ENCODE assay signal across 13 cellular contexts in the genomic region with DNA sequence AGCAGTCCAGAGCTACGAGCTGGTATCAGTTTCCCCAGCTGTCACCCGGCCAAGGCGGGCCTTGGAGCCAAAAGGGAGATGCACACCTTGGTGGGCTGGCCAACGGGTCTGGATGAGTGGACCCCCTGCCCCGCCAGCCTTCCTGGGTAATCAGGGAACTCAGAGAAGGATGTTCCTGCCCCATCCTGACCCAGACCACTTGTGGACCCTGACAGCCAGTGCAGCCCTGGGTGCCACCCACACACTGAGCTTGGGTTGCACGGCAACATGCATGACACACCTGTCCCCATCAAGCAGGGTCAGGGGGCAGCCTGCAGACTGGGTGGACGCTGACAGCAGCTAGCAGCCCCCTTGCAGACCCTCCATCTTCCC. TPM values are rescaled to one million over a fixed set of nuclear protein-coding genes. Genes with fewer than 3 reads are reported as not detected.
A peak's percentile ranks its signal among the peaks of the same experiment; 100 is the strongest.
DNase-seq lines count a peak whose midpoint lies in the region; ATAC-seq and TF ChIP-seq lines count a peak whose summit lies in the region.
"Had no signal": no experiment of that assay in that cellular context is flagged by ENCODE, and none has a peak within 500 bp of the region (broad histone marks: within the 10 kb centered on the region; RNA-seq: fewer than 3 reads in every experiment).

No MANE protein-coding gene starts in this region.

- H3K36me3 Mint-ChIP-seq in HFFc6 (ENCODE audit: low read depth): peaks cover 11% of the 10 kb centered on the region; the same call in 1 of the 2 replicates
- H3K36me3 Mint-ChIP-seq in naive thymus-derived CD8-positive, alpha-beta T cell: no peaks in the 10 kb centered on the region

- DNase-seq in HFFc6: no peak
- no peak for DNase-seq in breast epithelium (ENCODE audit: low spot score in 2 of 2)
- no peak for DNase-seq in naive thymus-derived CD8-positive, alpha-beta T cell
- no peak for DNase-seq in NCI-H774 (lab: John Stamatoyannopoulos, UW)
- no peak for DNase-seq in superior temporal gyrus (ENCODE audit: extremely low spot score)
- DNase-seq: activated CD4-positive, CD25-positive, alpha-beta regulatory T cell treated with anti-CD3 and anti-CD28 coated beads, Interleukin-2, amount 50 U/mL, for 72 hours; hypothalamus; stimulated activated CD4-positive, alpha-beta T cell treated with anti-CD3 and anti-CD28 coated beads, Interleukin-4, amount 100 ng/mL, for 1 hour had no signal

- peaks cover under 1% of the 10 kb centered on the region; the same call in 1 of the 2 replicates for H3K9me3 Mint-ChIP-seq in HFFc6
- peaks cover 0 to 3% (median 0%) of the 10 kb centered on the region in 9 donors for H3K9me3 Mint-ChIP-seq in naive thymus-derived CD8-positive, alpha-beta T cell

- peaks cover 41% of the 10 kb centered on the region for H3K4me1 Mint-ChIP-seq in HFFc6 (ENCODE audit: low read depth)
- H3K4me1 Mint-ChIP-seq in naive thymus-derived CD8-positive, alpha-beta T cell: peaks cover 20 to 46% (median 43%) of the 10 kb centered on the region in 4 donors

- H4K20me1 ChIP-seq in BLaER1 treated with 17β-estradiol and CSF1 and Interleukin-3, amounts not matched to agents 10 nM and 100 nM: peaks cover under 1 to 31% (median 24%) of the 10 kb centered on the region in 11 experiments; a peak in 18 of 22 replicates

- H3K36me3 ChIP-seq in BLaER1 treated with 17β-estradiol and CSF1 and Interleukin-3, amounts not matched to agents 10 nM and 100 nM: peaks cover 0 to 11% (median 2%) of the 10 kb centered on the region in 11 experiments; a peak in 7 of 22 replicates
- H3K36me3 ChIP-seq in breast epithelium: no peaks in the 10 kb centered on the region

- ATAC-seq in naive thymus-derived CD8-positive, alpha-beta T cell: no peak
- no peak for ATAC-seq in GM21576 (IDR thresholded peaks at IDR 0.05; ENCODE audit: unreplicated experiment)
- no peak for ATAC-seq in HG03439 (IDR thresholded peaks at IDR 0.05; ENCODE audit: unreplicated experiment)

- no peak overlapping the region; the same call in 1 of the 2 replicates for H3K4me3 Mint-ChIP-seq in HFFc6
- H3K4me3 Mint-ChIP-seq in naive thymus-derived CD8-positive, alpha-beta T cell: peak overlapping the region; percentile 89 to 96 (median 92)

- H3K9ac ChIP-seq in BLaER1 treated with 17β-estradiol and CSF1 and Interleukin-3, amounts not matched to agents 10 nM and 100 nM: no peak overlapping the region

- POLR2A ChIA-PET in naive thymus-derived CD8-positive, alpha-beta T cell (lab: Charles Lee): interaction anchor here (1.6 kb wide), 1 partner anchor 9 kb away, joined by 3 read pairs; the partner anchor contains the start of gene SLC25A1

- peak overlapping the region in 7 of 11 experiments; percentile 96 to 100 (median 99); a peak in 5 of 22 replicates for H3K4me2 ChIP-seq in BLaER1 treated with 17β-estradiol and CSF1 and Interleukin-3, amounts not matched to agents 10 nM and 100 nM

- TF ChIP-seq CTCF in HFFc6 (IDR thresholded peaks at IDR 0.05): no peak
- TF ChIP-seq CTCF in breast epithelium (IDR thresholded peaks at IDR 0.05): no peak

- peaks cover 35 to 40% (median 38%) of the 10 kb centered on the region in 10 experiments for H3K4me1 ChIP-seq in BLaER1 treated with 17β-estradiol and CSF1 and Interleukin-3, amounts not matched to agents 10 nM and 100 nM
- H3K4me1 ChIP-seq in breast epithelium: peaks cover 5 to 24% of the 10 kb centered on the region in 2 donors

- peaks cover 15% of the 10 kb centered on the region for H3K27me3 Mint-ChIP-seq in HFFc6 (ENCODE audit: insufficient read depth)
- H3K27me3 Mint-ChIP-seq in naive thymus-derived CD8-positive, alpha-beta T cell: peaks cover 17 to 44% (median 33%) of the 10 kb centered on the region in 5 donors

- H3K4me3 ChIP-seq in BLaER1 treated with 17β-estradiol and CSF1 and Interleukin-3, amounts not matched to agents 10 nM and 100 nM: peak overlapping the region in 3 of 10 experiments; percentile 96 to 100 (median 99); a peak in 1 of 20 replicates
- H3K4me3 ChIP-seq in breast epithelium: peak overlapping the region in 2 of 3 donors; percentile 36 to 61

- H3K27me3 ChIP-seq in BLaER1 treated with 17β-estradiol and CSF1 and Interleukin-3, amounts not matched to agents 10 nM and 100 nM: peaks cover 45 to 58% (median 55%) of the 10 kb centered on the region in 11 experiments
- peaks cover 5 to 38% of the 10 kb centered on the region in 2 donors for H3K27me3 ChIP-seq in breast epithelium

- intact Hi-C loops in breast epithelium (cut with DNase I; ENCODE audit: low total_unique reads): no loop called here

- H3K9me3 ChIP-seq in BLaER1 treated with 17β-estradiol and CSF1 and Interleukin-3, amounts not matched to agents 10 nM and 100 nM (replicated peaks in 1 of 11): no peaks in the 10 kb centered on the region
- H3K9me3 ChIP-seq in breast epithelium: no peaks in the 10 kb centered on the region

- peak overlapping the region; percentile 98; the same call in 1 of the 2 replicates for H3K27ac Mint-ChIP-seq in HFFc6
- H3K27ac Mint-ChIP-seq in naive thymus-derived CD8-positive, alpha-beta T cell: peak overlapping the region in 3 of 10 donors; percentile 79 to 98 (median 95)

- no peak for TF ChIP-seq POLR2A in breast epithelium (IDR thresholded peaks at IDR 0.05)

- H3K27ac ChIP-seq in BLaER1 treated with 17β-estradiol and CSF1 and Interleukin-3, amounts not matched to agents 10 nM and 100 nM: no peak overlapping the region
- H3K27ac ChIP-seq in breast epithelium: no peak overlapping the region

RNA-seq across cellular contexts. Expression of gene SLC25A1, which starts 8.6 kb away (rescaled TPM):
- total RNA-seq in HFFc6 (2021; fragmentation: NEBNext Ultra II Directional; extraction: Animal tissue kit (Norgen Biotek cat#: 25700)): 100 to 1,000 TPM; 102 to 124 (median 108) TPM
- total RNA-seq in breast epithelium: 100 to 1,000 TPM in 1 of 3 donors, 10 to 100 TPM in 2; 49.2 to 140 (median 50.2) TPM
- 10 to 100 TPM; 32.1 to 36.3 TPM for total RNA-seq in naive thymus-derived CD8-positive, alpha-beta T cell
- 10 to 100 TPM; 34.7 to 57.5 (median 41.7) TPM for polyA plus RNA-seq in naive thymus-derived CD8-positive, alpha-beta T cell

RNA-seq across cellular contexts. Expression of gene GSC2, which starts 19.8 kb away (rescaled TPM):
- not detected for total RNA-seq in HFFc6 (2021; fragmentation: NEBNext Ultra II Directional; extraction: Animal tissue kit (Norgen Biotek cat#: 25700))
- not detected for total RNA-seq in breast epithelium
- not detected for total RNA-seq in naive thymus-derived CD8-positive, alpha-beta T cell
- not detected for polyA plus RNA-seq in naive thymus-derived CD8-positive, alpha-beta T cell
- total RNA-seq: cardiac septum, ureter had no signal

RNA-seq across cellular contexts. Expression of gene ESS2, which starts 25.5 kb away (rescaled TPM):
- total RNA-seq in HFFc6 (2021; fragmentation: NEBNext Ultra II Directional; extraction: Animal tissue kit (Norgen Biotek cat#: 25700)): 10 to 100 TPM; 16.6 to 19.2 (median 17.6) TPM
- total RNA-seq in breast epithelium: 10 to 100 TPM; 12.2 to 17.7 (median 13.8) TPM
- total RNA-seq in naive thymus-derived CD8-positive, alpha-beta T cell: 10 to 100 TPM; 20.1 to 20.7 TPM
- 10 to 100 TPM in 1 of 3 donors, 1 to 10 TPM in 2; 4.5 to 11.2 (median 6.9) TPM for polyA plus RNA-seq in naive thymus-derived CD8-positive, alpha-beta T cell

RNA-seq across cellular contexts. Expression of gene TSSK2, which starts 38.8 kb away (rescaled TPM):
- not detected for total RNA-seq in HFFc6 (2021; fragmentation: NEBNext Ultra II Directional; extraction: Animal tissue kit (Norgen Biotek cat#: 25700))
- total RNA-seq in breast epithelium: not detected
- not detected for total RNA-seq in naive thymus-derived CD8-positive, alpha-beta T cell
- not detected for polyA plus RNA-seq in naive thymus-derived CD8-positive, alpha-beta T cell
- total RNA-seq: cardiac septum, ureter had no signal

RNA-seq across cellular contexts. Expression of gene DGCR2, which starts 47.7 kb away (rescaled TPM):
- 10 to 100 TPM; 46.1 to 57.9 (median 53.7) TPM for total RNA-seq in HFFc6 (2021; fragmentation: NEBNext Ultra II Directional; extraction: Animal tissue kit (Norgen Biotek cat#: 25700))
- total RNA-seq in breast epithelium: 10 to 100 TPM; 36.8 to 58.4 (median 42.9) TPM
- 10 to 100 TPM; 63.3 to 66.6 TPM for total RNA-seq in naive thymus-derived CD8-positive, alpha-beta T cell
- 10 to 100 TPM; 29.5 to 61.8 (median 37.8) TPM for polyA plus RNA-seq in naive thymus-derived CD8-positive, alpha-beta T cell
